Comparison of ENCODE assay signal across 2 cellular contexts in the genomic region with DNA sequence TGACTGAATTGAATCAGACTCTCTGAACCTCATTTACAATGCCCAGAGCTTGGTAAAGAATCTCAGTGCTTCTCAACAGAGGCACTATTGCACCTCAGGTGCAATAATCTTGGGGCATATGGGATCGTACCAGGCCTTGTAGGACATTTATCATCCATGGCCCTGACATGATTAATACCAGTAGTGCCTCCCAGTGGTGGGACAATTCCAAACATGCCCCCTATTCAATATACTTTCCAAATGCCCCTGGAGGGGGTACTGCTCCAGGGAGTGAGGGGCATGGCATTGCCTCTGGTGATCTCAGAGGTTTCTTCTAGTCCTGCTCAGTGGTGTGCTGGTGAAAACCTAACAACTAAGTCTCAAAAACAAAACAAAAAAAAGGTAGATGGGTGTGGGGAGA.
TF ChIP-seq lines count a peak whose summit lies in the region.

No MANE protein-coding gene starts in this region.

TF ChIP-seq in SK-N-SH, 30 proteins besides CTCF, POLR2A, EP300 and RAD21 (continued from another document):
- TF ChIP-seq TEAD4 (IDR thresholded peaks at IDR 0.05; ENCODE audit: borderline replicate concordance, insufficient read depth) (no peak), ELF1 (IDR thresholded peaks at IDR 0.05) (no peak)
- TF ChIP-seq, protein P1, sequence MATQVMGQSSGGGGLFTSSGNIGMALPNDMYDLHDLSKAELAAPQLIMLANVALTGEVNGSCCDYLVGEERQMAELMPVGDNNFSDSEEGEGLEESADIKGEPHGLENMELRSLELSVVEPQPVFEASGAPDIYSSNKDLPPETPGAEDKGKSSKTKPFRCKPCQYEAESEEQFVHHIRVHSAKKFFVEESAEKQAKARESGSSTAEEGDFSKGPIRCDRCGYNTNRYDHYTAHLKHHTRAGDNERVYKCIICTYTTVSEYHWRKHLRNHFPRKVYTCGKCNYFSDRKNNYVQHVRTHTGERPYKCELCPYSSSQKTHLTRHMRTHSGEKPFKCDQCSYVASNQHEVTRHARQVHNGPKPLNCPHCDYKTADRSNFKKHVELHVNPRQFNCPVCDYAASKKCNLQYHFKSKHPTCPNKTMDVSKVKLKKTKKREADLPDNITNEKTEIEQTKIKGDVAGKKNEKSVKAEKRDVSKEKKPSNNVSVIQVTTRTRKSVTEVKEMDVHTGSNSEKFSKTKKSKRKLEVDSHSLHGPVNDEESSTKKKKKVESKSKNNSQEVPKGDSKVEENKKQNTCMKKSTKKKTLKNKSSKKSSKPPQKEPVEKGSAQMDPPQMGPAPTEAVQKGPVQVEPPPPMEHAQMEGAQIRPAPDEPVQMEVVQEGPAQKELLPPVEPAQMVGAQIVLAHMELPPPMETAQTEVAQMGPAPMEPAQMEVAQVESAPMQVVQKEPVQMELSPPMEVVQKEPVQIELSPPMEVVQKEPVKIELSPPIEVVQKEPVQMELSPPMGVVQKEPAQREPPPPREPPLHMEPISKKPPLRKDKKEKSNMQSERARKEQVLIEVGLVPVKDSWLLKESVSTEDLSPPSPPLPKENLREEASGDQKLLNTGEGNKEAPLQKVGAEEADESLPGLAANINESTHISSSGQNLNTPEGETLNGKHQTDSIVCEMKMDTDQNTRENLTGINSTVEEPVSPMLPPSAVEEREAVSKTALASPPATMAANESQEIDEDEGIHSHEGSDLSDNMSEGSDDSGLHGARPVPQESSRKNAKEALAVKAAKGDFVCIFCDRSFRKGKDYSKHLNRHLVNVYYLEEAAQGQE (IDR thresholded peaks at IDR 0.05; ENCODE audit: low read depth, low read length), result no peak
- TF ChIP-seq, protein P2, sequence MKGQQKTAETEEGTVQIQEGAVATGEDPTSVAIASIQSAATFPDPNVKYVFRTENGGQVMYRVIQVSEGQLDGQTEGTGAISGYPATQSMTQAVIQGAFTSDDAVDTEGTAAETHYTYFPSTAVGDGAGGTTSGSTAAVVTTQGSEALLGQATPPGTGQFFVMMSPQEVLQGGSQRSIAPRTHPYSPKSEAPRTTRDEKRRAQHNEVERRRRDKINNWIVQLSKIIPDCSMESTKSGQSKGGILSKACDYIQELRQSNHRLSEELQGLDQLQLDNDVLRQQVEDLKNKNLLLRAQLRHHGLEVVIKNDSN (IDR thresholded peaks at IDR 0.05; ENCODE audit: borderline replicate concordance, low read depth), result no peak

TF ChIP-seq in SK-N-SH treated with all-trans-retinoic acid at 6 μM for 48 hours, 23 proteins besides CTCF, POLR2A, EP300 and RAD21:
- TF ChIP-seq, protein P3, sequence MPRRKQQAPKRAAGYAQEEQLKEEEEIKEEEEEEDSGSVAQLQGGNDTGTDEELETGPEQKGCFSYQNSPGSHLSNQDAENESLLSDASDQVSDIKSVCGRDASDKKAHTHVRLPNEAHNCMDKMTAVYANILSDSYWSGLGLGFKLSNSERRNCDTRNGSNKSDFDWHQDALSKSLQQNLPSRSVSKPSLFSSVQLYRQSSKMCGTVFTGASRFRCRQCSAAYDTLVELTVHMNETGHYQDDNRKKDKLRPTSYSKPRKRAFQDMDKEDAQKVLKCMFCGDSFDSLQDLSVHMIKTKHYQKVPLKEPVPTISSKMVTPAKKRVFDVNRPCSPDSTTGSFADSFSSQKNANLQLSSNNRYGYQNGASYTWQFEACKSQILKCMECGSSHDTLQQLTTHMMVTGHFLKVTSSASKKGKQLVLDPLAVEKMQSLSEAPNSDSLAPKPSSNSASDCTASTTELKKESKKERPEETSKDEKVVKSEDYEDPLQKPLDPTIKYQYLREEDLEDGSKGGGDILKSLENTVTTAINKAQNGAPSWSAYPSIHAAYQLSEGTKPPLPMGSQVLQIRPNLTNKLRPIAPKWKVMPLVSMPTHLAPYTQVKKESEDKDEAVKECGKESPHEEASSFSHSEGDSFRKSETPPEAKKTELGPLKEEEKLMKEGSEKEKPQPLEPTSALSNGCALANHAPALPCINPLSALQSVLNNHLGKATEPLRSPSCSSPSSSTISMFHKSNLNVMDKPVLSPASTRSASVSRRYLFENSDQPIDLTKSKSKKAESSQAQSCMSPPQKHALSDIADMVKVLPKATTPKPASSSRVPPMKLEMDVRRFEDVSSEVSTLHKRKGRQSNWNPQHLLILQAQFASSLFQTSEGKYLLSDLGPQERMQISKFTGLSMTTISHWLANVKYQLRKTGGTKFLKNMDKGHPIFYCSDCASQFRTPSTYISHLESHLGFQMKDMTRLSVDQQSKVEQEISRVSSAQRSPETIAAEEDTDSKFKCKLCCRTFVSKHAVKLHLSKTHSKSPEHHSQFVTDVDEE (CRISPR knock-in tag; IDR thresholded peaks at IDR 0.05), result no peak
- TF ChIP-seq CSDC2 (CRISPR knock-in tag; IDR thresholded peaks at IDR 0.05) (no peak), PPARA (CRISPR knock-in tag; IDR thresholded peaks at IDR 0.05; ENCODE audit: borderline replicate concordance) (no peak), GLIS3 (CRISPR knock-in tag; IDR thresholded peaks at IDR 0.05) (no peak), ZNF8 (CRISPR knock-in tag; IDR thresholded peaks at IDR 0.05) (no peak), TOX (CRISPR knock-in tag; IDR thresholded peaks at IDR 0.05; ENCODE audit: borderline replicate concordance) (no peak), BACH2 (CRISPR knock-in tag; IDR thresholded peaks at IDR 0.05; ENCODE audit: borderline replicate concordance) (no peak), RARB (CRISPR knock-in tag; IDR thresholded peaks at IDR 0.05) (no peak), ZC3H10 (CRISPR knock-in tag; IDR thresholded peaks at IDR 0.05) (no peak)
TF ChIP-seq in SK-N-SH treated with all-trans-retinoic acid at 6 μM for 48 hours: peak in this region for 0.
